In genomic region chr12:82877963-82878362, GRCh38 we compare ENCODE assay signal across 1 cellular context.
TF ChIP-seq lines count a peak whose summit lies in the region.

No MANE protein-coding gene starts in this region.

TF ChIP-seq in GM12878, 131 proteins besides CTCF, POLR2A, EP300 and RAD21 (continued from another document):
- TF ChIP-seq RELB (IDR thresholded peaks at IDR 0.05; ENCODE audit: low read depth) (no peak), BHLHE40 (IDR thresholded peaks at IDR 0.05; ENCODE audit: borderline replicate concordance in 1 of 2, low read depth in 2 of 2, low read length in 1 of 2) (no peak), HDGF (IDR thresholded peaks at IDR 0.05) (no peak), IKZF2 (IDR thresholded peaks at IDR 0.05) (no peak), KAT2A (conservative IDR thresholded peaks at IDR 0.05; ENCODE audit: control insufficient read depth, low read depth, low read length) (no peak), MEF2B (IDR thresholded peaks at IDR 0.05; ENCODE audit: partially characterized antibody, poor library complexity, severe bottlenecking) (no peak), TBL1XR1 (IDR thresholded peaks at IDR 0.05; ENCODE audit: low read depth, low read length) (no peak), DPF2 (IDR thresholded peaks at IDR 0.05) (no peak), SP1 (IDR thresholded peaks at IDR 0.05; ENCODE audit: low read depth, low read length) (no peak), SIX5 (IDR thresholded peaks at IDR 0.05; ENCODE audit: low read depth, low read length, severe bottlenecking) (no peak), CBX5 (IDR thresholded peaks at IDR 0.05; ENCODE audit: low read depth) (no peak), E2F4 (IDR thresholded peaks at IDR 0.05; ENCODE audit: low read depth, low read length) (no peak)
- TF ChIP-seq, protein P1, sequence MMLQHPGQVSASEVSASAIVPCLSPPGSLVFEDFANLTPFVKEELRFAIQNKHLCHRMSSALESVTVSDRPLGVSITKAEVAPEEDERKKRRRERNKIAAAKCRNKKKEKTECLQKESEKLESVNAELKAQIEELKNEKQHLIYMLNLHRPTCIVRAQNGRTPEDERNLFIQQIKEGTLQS (IDR thresholded peaks at IDR 0.05; ENCODE audit: borderline replicate concordance, extremely low read depth, low read depth, low read length) = no peak
- TF ChIP-seq, protein P2, sequence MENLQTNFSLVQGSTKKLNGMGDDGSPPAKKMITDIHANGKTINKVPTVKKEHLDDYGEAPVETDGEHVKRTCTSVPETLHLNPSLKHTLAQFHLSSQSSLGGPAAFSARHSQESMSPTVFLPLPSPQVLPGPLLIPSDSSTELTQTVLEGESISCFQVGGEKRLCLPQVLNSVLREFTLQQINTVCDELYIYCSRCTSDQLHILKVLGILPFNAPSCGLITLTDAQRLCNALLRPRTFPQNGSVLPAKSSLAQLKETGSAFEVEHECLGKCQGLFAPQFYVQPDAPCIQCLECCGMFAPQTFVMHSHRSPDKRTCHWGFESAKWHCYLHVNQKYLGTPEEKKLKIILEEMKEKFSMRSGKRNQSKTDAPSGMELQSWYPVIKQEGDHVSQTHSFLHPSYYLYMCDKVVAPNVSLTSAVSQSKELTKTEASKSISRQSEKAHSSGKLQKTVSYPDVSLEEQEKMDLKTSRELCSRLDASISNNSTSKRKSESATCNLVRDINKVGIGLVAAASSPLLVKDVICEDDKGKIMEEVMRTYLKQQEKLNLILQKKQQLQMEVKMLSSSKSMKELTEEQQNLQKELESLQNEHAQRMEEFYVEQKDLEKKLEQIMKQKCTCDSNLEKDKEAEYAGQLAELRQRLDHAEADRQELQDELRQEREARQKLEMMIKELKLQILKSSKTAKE (IDR thresholded peaks at IDR 0.05; ENCODE audit: low read depth, poor library complexity, severe bottlenecking) = no peak
- TF ChIP-seq, protein P3, sequence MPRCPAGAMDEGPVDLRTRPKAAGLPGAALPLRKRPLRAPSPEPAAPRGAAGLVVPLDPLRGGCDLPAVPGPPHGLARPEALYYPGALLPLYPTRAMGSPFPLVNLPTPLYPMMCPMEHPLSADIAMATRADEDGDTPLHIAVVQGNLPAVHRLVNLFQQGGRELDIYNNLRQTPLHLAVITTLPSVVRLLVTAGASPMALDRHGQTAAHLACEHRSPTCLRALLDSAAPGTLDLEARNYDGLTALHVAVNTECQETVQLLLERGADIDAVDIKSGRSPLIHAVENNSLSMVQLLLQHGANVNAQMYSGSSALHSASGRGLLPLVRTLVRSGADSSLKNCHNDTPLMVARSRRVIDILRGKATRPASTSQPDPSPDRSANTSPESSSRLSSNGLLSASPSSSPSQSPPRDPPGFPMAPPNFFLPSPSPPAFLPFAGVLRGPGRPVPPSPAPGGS (IDR thresholded peaks at IDR 0.05; ENCODE audit: borderline replicate concordance, insufficient read depth, low read depth, low read length, poor library complexity, severe bottlenecking) = no peak
- TF ChIP-seq, protein P4, sequence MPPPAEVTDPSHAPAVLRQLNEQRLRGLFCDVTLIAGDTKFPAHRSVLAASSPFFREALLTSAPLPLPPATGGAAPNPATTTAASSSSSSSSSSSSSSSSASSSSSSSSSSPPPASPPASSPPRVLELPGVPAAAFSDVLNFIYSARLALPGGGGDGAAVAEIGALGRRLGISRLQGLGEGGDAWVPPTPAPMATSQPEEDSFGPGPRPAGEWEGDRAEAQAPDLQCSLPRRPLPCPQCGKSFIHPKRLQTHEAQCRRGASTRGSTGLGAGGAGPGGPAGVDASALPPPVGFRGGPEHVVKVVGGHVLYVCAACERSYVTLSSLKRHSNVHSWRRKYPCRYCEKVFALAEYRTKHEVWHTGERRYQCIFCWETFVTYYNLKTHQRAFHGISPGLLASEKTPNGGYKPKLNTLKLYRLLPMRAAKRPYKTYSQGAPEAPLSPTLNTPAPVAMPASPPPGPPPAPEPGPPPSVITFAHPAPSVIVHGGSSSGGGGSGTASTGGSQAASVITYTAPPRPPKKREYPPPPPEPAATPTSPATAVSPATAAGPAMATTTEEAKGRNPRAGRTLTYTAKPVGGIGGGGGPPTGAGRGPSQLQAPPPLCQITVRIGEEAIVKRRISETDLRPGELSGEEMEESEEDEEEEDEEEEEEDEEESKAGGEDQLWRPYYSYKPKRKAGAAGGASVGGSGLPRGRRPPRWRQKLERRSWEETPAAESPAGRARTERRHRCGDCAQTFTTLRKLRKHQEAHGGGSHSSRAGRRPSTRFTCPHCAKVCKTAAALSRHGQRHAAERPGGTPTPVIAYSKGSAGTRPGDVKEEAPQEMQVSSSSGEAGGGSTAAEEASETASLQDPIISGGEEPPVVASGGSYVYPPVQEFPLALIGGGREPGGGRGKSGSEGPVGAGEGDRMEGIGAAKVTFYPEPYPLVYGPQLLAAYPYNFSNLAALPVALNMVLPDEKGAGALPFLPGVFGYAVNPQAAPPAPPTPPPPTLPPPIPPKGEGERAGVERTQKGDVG (CRISPR knock-in tag; IDR thresholded peaks at IDR 0.05) = no peak
TF ChIP-seq in GM12878: peak in this region for 0.
